In the genomic region with DNA sequence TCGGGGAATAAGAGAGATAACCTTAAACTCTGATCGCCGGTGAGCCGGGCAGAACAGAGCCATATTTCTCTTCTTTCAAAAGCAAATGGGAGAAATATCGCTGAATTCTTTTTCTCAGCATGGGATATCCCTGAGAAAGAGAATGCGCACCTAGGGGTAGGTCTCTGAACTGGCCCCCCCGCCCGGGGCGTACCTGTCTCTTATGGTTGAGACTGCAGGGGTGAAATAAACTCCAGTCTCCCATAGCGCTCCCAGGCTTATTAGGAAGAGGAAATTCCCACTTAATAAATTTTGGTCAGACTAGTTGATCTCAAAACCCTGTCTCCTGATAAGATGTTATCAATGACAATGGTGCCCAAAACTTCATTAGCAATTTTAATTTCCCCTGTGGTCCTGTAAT, we compare ENCODE assay signal across 11 cellular contexts. TPM values are rescaled to one million over a fixed set of nuclear protein-coding genes. Genes with fewer than 3 reads are reported as not detected.
"Had no signal": no experiment of that assay in that cellular context is flagged by ENCODE, and none has a peak within 500 bp of the region (broad histone marks: within the 10 kb centered on the region; RNA-seq: fewer than 3 reads in every experiment).

No MANE protein-coding gene starts in this region.

RNA-seq across cellular contexts. Expression of a gene that starts 58.8 kb away (rescaled TPM):
- total RNA-seq: activated B cell treated with CpG ODN at 0.5 μM for 24 hours; activated CD4-positive, alpha-beta memory T cell treated with anti-CD3 and anti-CD28 coated beads for 36 hours; activated CD8-positive, alpha-beta memory T cell treated with anti-CD3 and anti-CD28 coated beads for 36 hours; activated CD8-positive, alpha-beta memory T cell treated with anti-CD3 and anti-CD28 coated beads, Interleukin-2, amount 10 ng/mL, durations not matched to agents 7 days and 5 days; activated CD8-positive, alpha-beta T cell treated with anti-CD3 and anti-CD28 coated beads, Interleukin-2, amount 10 ng/mL, durations not matched to agents 7 days and 5 days; activated naive CD4-positive, alpha-beta T cell treated with anti-CD3 and anti-CD28 coated beads for 36 hours; activated naive CD8-positive, alpha-beta T cell treated with anti-CD3 and anti-CD28 coated beads for 36 hours; activated T-helper 1 cell treated with anti-CD3 and anti-CD28 coated beads, Interleukin-12 subunit alpha, Interleukin-12 subunit beta, Interleukin-2, Interleukin-4 antibody, amounts not matched to agents 30 ng/mL and 10 ng/mL and 1 ng/mL, durations not matched to agents 14 hours and 24 hours and 36 hours; activated T-helper 2 cell treated with anti-CD3 and anti-CD28 coated beads, Interferon-gamma antibody, Interleukin-2, Interleukin-4, amounts not matched to agents 10 μg/mL and 5 μg/mL and 100 μg/mL, durations not matched to agents 14 hours and 24 hours and 36 hours; T-helper 2 cell treated with Interferon-gamma antibody and Interleukin-4, amounts not matched to agents 100 ng/mL and 5 ng/mL, for 36 hours had no signal
- polyA plus RNA-seq: cardiac muscle cell had no signal
